In the genomic region with DNA sequence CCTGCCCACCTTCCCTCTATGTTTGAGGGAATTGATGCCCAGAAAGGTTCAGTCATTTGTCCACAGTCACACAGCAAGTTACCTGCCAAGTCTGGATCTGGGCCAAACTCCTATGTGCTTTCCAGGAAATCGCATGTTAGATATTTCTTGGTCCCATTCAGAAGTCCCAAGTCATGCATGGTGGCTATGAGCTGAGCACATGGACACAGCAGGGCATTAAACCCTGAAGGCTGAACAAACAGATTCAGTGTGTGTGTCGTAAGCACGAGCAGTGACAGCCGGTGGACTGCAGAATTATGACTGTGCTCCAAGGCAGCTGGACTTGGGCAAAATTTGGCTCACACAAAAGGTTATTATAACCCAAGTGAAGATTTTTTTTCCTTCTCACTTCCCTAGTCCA, we compare ENCODE assay signal across 2 cellular contexts.
TF ChIP-seq lines count a peak whose summit lies in the region.

No MANE protein-coding gene starts in this region.

TF ChIP-seq in A549, 52 proteins besides CTCF, POLR2A, EP300 and RAD21 (continued from another document):
- TF ChIP-seq, protein P1, sequence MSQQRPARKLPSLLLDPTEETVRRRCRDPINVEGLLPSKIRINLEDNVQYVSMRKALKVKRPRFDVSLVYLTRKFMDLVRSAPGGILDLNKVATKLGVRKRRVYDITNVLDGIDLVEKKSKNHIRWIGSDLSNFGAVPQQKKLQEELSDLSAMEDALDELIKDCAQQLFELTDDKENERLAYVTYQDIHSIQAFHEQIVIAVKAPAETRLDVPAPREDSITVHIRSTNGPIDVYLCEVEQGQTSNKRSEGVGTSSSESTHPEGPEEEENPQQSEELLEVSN (IDR thresholded peaks at IDR 0.05; ENCODE audit: borderline replicate concordance, low read depth) = no peak
- no peak for TF ChIP-seq SMC3 (IDR thresholded peaks at IDR 0.05)
- TF ChIP-seq ZFP36 (IDR thresholded peaks at IDR 0.05; ENCODE audit: borderline replicate concordance, partially characterized antibody) = peak; percentile 69
- TF ChIP-seq ZC3H11A (IDR thresholded peaks at IDR 0.05) = no peak
- no peak for TF ChIP-seq MYC (IDR thresholded peaks at IDR 0.05; ENCODE audit: borderline replicate concordance, low read length)
- no peak for TF ChIP-seq CHD4 (IDR thresholded peaks at IDR 0.05; ENCODE audit: borderline replicate concordance)
- TF ChIP-seq FOSB (CRISPR knock-in tag; IDR thresholded peaks at IDR 0.05) = no peak
- no peak for TF ChIP-seq CBX2 (IDR thresholded peaks at IDR 0.05; ENCODE audit: borderline replicate concordance, low read depth)
- no peak for TF ChIP-seq ESRRA (IDR thresholded peaks at IDR 0.05; ENCODE audit: borderline replicate concordance, low read length)
- no peak for TF ChIP-seq ZSCAN20 (CRISPR knock-in tag; IDR thresholded peaks at IDR 0.05)
- no peak for TF ChIP-seq EHMT2 (IDR thresholded peaks at IDR 0.05; ENCODE audit: low read depth)
- TF ChIP-seq, protein P2, sequence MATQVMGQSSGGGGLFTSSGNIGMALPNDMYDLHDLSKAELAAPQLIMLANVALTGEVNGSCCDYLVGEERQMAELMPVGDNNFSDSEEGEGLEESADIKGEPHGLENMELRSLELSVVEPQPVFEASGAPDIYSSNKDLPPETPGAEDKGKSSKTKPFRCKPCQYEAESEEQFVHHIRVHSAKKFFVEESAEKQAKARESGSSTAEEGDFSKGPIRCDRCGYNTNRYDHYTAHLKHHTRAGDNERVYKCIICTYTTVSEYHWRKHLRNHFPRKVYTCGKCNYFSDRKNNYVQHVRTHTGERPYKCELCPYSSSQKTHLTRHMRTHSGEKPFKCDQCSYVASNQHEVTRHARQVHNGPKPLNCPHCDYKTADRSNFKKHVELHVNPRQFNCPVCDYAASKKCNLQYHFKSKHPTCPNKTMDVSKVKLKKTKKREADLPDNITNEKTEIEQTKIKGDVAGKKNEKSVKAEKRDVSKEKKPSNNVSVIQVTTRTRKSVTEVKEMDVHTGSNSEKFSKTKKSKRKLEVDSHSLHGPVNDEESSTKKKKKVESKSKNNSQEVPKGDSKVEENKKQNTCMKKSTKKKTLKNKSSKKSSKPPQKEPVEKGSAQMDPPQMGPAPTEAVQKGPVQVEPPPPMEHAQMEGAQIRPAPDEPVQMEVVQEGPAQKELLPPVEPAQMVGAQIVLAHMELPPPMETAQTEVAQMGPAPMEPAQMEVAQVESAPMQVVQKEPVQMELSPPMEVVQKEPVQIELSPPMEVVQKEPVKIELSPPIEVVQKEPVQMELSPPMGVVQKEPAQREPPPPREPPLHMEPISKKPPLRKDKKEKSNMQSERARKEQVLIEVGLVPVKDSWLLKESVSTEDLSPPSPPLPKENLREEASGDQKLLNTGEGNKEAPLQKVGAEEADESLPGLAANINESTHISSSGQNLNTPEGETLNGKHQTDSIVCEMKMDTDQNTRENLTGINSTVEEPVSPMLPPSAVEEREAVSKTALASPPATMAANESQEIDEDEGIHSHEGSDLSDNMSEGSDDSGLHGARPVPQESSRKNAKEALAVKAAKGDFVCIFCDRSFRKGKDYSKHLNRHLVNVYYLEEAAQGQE (IDR thresholded peaks at IDR 0.05) = no peak
- no peak for TF ChIP-seq FOSL2 (IDR thresholded peaks at IDR 0.05)
- peak; percentile 53 for TF ChIP-seq FOSL2 (CRISPR knock-in tag; IDR thresholded peaks at IDR 0.05)
- peak; percentile 55 to 59; a peak in 2 of 4 replicates for TF ChIP-seq CEBPB (IDR thresholded peaks at IDR 0.05)
- TF ChIP-seq GATA3 (IDR thresholded peaks at IDR 0.05; ENCODE audit: borderline replicate concordance) = no peak

TF ChIP-seq in HepG2, 621 proteins besides CTCF, POLR2A, EP300 and RAD21 (continued from another document and continues in another):
- TF ChIP-seq, protein P3, sequence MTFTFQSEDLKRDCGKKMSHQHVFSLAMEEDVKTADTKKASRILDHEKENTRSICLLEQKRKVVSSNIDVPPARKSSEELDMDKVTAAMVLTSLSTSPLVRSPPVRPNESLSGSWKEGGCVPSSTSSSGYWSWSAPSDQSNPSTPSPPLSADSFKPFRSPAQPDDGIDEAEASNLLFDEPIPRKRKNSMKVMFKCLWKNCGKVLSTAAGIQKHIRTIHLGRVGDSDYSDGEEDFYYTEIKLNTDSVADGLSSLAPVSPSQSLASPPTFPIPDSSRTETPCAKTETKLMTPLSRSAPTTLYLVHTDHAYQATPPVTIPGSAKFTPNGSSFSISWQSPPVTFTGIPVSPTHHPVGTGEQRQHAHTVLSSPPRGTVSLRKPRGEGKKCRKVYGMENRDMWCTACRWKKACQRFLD (CRISPR knock-in tag; IDR thresholded peaks at IDR 0.05; ENCODE audit: borderline replicate concordance) = no peak
- TF ChIP-seq, protein P4, sequence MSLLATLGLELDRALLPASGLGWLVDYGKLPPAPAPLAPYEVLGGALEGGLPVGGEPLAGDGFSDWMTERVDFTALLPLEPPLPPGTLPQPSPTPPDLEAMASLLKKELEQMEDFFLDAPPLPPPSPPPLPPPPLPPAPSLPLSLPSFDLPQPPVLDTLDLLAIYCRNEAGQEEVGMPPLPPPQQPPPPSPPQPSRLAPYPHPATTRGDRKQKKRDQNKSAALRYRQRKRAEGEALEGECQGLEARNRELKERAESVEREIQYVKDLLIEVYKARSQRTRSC (CRISPR knock-in tag; IDR thresholded peaks at IDR 0.05; ENCODE audit: low read depth) = no peak
- TF ChIP-seq ZNF768 (CRISPR knock-in tag; IDR thresholded peaks at IDR 0.05) (peak; percentile 58; the same call in 1 of the 2 replicates), ZNF788 (CRISPR knock-in tag; IDR thresholded peaks at IDR 0.05; ENCODE audit: borderline replicate concordance) (no peak), ZBTB21 (CRISPR knock-in tag; IDR thresholded peaks at IDR 0.05) (0 out of 2 replicates have a peak, but pooled peaks have one; percentile 36), ZNF432 (CRISPR knock-in tag; IDR thresholded peaks at IDR 0.05; ENCODE audit: borderline replicate concordance) (no peak), FOSL2 (CRISPR knock-in tag; IDR thresholded peaks at IDR 0.05) (peak; percentile 68), MBD4 (IDR thresholded peaks at IDR 0.05; ENCODE audit: borderline replicate concordance, low read length) (no peak), MXI1 (IDR thresholded peaks at IDR 0.05; ENCODE audit: borderline replicate concordance, low read depth, low read length) (0 out of 3 replicates have a peak, but pooled peaks have one; percentile 13), MYC (CRISPR knock-in tag; IDR thresholded peaks at IDR 0.05; ENCODE audit: borderline replicate concordance) (peak; percentile 28; the same call in 1 of the 2 replicates), HMG20A (CRISPR knock-in tag; IDR thresholded peaks at IDR 0.05; ENCODE audit: borderline replicate concordance) (0 out of 2 replicates have a peak, but pooled peaks have one; percentile 30), HOXA7 (CRISPR knock-in tag; IDR thresholded peaks at IDR 0.05) (no peak), POLR2AphosphoS5 (IDR thresholded peaks at IDR 0.05; ENCODE audit: low read depth, low read length) (no peak), HNRNPLL (IDR thresholded peaks at IDR 0.05; ENCODE audit: low read depth, low read length, poor library complexity, severe bottlenecking) (no peak), TGIF2 (CRISPR knock-in tag; IDR thresholded peaks at IDR 0.05) (0 out of 2 replicates have a peak, but pooled peaks have one; percentile 58)
- TF ChIP-seq, protein P5, sequence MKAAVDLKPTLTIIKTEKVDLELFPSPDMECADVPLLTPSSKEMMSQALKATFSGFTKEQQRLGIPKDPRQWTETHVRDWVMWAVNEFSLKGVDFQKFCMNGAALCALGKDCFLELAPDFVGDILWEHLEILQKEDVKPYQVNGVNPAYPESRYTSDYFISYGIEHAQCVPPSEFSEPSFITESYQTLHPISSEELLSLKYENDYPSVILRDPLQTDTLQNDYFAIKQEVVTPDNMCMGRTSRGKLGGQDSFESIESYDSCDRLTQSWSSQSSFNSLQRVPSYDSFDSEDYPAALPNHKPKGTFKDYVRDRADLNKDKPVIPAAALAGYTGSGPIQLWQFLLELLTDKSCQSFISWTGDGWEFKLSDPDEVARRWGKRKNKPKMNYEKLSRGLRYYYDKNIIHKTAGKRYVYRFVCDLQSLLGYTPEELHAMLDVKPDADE (CRISPR knock-in tag; IDR thresholded peaks at IDR 0.05) = no peak
- TF ChIP-seq, protein P6, sequence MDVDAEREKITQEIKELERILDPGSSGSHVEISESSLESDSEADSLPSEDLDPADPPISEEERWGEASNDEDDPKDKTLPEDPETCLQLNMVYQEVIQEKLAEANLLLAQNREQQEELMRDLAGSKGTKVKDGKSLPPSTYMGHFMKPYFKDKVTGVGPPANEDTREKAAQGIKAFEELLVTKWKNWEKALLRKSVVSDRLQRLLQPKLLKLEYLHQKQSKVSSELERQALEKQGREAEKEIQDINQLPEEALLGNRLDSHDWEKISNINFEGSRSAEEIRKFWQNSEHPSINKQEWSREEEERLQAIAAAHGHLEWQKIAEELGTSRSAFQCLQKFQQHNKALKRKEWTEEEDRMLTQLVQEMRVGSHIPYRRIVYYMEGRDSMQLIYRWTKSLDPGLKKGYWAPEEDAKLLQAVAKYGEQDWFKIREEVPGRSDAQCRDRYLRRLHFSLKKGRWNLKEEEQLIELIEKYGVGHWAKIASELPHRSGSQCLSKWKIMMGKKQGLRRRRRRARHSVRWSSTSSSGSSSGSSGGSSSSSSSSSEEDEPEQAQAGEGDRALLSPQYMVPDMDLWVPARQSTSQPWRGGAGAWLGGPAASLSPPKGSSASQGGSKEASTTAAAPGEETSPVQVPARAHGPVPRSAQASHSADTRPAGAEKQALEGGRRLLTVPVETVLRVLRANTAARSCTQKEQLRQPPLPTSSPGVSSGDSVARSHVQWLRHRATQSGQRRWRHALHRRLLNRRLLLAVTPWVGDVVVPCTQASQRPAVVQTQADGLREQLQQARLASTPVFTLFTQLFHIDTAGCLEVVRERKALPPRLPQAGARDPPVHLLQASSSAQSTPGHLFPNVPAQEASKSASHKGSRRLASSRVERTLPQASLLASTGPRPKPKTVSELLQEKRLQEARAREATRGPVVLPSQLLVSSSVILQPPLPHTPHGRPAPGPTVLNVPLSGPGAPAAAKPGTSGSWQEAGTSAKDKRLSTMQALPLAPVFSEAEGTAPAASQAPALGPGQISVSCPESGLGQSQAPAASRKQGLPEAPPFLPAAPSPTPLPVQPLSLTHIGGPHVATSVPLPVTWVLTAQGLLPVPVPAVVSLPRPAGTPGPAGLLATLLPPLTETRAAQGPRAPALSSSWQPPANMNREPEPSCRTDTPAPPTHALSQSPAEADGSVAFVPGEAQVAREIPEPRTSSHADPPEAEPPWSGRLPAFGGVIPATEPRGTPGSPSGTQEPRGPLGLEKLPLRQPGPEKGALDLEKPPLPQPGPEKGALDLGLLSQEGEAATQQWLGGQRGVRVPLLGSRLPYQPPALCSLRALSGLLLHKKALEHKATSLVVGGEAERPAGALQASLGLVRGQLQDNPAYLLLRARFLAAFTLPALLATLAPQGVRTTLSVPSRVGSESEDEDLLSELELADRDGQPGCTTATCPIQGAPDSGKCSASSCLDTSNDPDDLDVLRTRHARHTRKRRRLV (CRISPR knock-in tag; IDR thresholded peaks at IDR 0.05) = no peak
- TF ChIP-seq, protein P7, sequence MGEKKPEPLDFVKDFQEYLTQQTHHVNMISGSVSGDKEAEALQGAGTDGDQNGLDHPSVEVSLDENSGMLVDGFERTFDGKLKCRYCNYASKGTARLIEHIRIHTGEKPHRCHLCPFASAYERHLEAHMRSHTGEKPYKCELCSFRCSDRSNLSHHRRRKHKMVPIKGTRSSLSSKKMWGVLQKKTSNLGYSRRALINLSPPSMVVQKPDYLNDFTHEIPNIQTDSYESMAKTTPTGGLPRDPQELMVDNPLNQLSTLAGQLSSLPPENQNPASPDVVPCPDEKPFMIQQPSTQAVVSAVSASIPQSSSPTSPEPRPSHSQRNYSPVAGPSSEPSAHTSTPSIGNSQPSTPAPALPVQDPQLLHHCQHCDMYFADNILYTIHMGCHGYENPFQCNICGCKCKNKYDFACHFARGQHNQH (CRISPR knock-in tag; IDR thresholded peaks at IDR 0.05) = no peak
- TF ChIP-seq, protein P8, sequence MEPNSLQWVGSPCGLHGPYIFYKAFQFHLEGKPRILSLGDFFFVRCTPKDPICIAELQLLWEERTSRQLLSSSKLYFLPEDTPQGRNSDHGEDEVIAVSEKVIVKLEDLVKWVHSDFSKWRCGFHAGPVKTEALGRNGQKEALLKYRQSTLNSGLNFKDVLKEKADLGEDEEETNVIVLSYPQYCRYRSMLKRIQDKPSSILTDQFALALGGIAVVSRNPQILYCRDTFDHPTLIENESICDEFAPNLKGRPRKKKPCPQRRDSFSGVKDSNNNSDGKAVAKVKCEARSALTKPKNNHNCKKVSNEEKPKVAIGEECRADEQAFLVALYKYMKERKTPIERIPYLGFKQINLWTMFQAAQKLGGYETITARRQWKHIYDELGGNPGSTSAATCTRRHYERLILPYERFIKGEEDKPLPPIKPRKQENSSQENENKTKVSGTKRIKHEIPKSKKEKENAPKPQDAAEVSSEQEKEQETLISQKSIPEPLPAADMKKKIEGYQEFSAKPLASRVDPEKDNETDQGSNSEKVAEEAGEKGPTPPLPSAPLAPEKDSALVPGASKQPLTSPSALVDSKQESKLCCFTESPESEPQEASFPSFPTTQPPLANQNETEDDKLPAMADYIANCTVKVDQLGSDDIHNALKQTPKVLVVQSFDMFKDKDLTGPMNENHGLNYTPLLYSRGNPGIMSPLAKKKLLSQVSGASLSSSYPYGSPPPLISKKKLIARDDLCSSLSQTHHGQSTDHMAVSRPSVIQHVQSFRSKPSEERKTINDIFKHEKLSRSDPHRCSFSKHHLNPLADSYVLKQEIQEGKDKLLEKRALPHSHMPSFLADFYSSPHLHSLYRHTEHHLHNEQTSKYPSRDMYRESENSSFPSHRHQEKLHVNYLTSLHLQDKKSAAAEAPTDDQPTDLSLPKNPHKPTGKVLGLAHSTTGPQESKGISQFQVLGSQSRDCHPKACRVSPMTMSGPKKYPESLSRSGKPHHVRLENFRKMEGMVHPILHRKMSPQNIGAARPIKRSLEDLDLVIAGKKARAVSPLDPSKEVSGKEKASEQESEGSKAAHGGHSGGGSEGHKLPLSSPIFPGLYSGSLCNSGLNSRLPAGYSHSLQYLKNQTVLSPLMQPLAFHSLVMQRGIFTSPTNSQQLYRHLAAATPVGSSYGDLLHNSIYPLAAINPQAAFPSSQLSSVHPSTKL (CRISPR knock-in tag; IDR thresholded peaks at IDR 0.05) = peak; percentile 33; the same call in 1 of the 2 replicates
- TF ChIP-seq, protein P9, sequence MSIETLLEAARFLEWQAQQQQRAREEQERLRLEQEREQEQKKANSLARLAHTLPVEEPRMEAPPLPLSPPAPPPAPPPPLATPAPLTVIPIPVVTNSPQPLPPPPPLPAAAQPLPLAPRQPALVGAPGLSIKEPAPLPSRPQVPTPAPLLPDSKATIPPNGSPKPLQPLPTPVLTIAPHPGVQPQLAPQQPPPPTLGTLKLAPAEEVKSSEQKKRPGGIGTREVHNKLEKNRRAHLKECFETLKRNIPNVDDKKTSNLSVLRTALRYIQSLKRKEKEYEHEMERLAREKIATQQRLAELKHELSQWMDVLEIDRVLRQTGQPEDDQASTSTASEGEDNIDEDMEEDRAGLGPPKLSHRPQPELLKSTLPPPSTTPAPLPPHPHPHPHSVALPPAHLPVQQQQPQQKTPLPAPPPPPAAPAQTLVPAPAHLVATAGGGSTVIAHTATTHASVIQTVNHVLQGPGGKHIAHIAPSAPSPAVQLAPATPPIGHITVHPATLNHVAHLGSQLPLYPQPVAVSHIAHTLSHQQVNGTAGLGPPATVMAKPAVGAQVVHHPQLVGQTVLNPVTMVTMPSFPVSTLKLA (IDR thresholded peaks at IDR 0.05) = peak; percentile 47
- TF ChIP-seq, protein P10, sequence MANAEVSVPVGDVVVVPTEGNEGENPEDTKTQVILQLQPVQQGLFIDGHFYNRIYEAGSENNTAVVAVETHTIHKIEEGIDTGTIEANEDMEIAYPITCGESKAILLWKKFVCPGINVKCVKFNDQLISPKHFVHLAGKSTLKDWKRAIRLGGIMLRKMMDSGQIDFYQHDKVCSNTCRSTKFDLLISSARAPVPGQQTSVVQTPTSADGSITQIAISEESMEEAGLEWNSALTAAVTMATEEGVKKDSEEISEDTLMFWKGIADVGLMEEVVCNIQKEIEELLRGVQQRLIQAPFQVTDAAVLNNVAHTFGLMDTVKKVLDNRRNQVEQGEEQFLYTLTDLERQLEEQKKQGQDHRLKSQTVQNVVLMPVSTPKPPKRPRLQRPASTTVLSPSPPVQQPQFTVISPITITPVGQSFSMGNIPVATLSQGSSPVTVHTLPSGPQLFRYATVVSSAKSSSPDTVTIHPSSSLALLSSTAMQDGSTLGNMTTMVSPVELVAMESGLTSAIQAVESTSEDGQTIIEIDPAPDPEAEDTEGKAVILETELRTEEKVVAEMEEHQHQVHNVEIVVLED (CRISPR knock-in tag; IDR thresholded peaks at IDR 0.05; ENCODE audit: borderline replicate concordance) = no peak
